24 cellular contexts compared by ENCODE assay signal in genomic region chr19:56554272-56554869, GRCh38. TPM values are rescaled to one million over a fixed set of nuclear protein-coding genes. Genes with fewer than 3 reads are reported as not detected.
DNase-seq lines count a peak whose midpoint lies in the region; ATAC-seq, FAIRE-seq and TF ChIP-seq lines count a peak whose summit lies in the region.
"Had no signal": no experiment of that assay in that cellular context is flagged by ENCODE, and none has a peak within 500 bp of the region (broad histone marks: within the 10 kb centered on the region; RNA-seq: fewer than 3 reads in every experiment).

No MANE protein-coding gene starts in this region.

- H3K27ac ChIP-seq in BLaER1, result no peak overlapping the region
- H3K27ac ChIP-seq in HUES48 (ENCODE audit: low read depth, low read length), result no peak overlapping the region
- H3K27ac ChIP-seq in H1 (ENCODE audit: low read depth, low read length), result no peak overlapping the region
- H3K27ac ChIP-seq in muscle layer of duodenum (ENCODE audit: low read length), result no peak overlapping the region
- H3K27ac ChIP-seq: HL-60, RWPE1, SK-N-MC had no signal

- TF ChIP-seq CTCF in H1 (IDR thresholded peaks at IDR 0.05; ENCODE audit: control extremely low read depth in 1 of 3, insufficient read depth in 1 of 3, low read depth in 1 of 3, low read length in 3 of 3), result no peak
- no peak for TF ChIP-seq CTCF in omental fat pad (IDR thresholded peaks at IDR 0.05)
- TF ChIP-seq CTCF in MCF 10A (IDR thresholded peaks at IDR 0.05; ENCODE audit: unreplicated experiment), result no peak

- H3K79me1 ChIP-seq in H1 (ENCODE audit: low read depth, low read length), result no peaks in the 10 kb centered on the region; the same call in 1 of the 2 replicates

- no peaks in the 10 kb centered on the region for H4K20me1 ChIP-seq in BLaER1
- H4K20me1 ChIP-seq in H1 (replicated peaks in 1 of 2; ENCODE audit: control insufficient read depth in 1 of 2, insufficient read depth in 2 of 2, low read length in 2 of 2), result no peaks in the 10 kb centered on the region

- H4K91ac ChIP-seq in H1 (replicated peaks; ENCODE audit: insufficient read length, low read length), result no peak overlapping the region

- no peak overlapping the region for H3K56ac ChIP-seq in H1 (replicated peaks; ENCODE audit: insufficient read length, low read depth, low read length)

- no peak overlapping the region for H3K23ac ChIP-seq in H1 (ENCODE audit: insufficient read length)

- H3K9ac ChIP-seq in BLaER1 (no peak overlapping the region), HUES48 (ENCODE audit: low read depth, low read length) (no peak overlapping the region), H1 (replicated peaks in 1 of 4; ENCODE audit: extremely low read depth in 1 of 4, low read depth in 3 of 4, low read length in 3 of 4) (no peak overlapping the region)

- H3K27me3 Mint-ChIP-seq in MCF 10A (ENCODE audit: insufficient read depth, unreplicated experiment), result no peaks in the 10 kb centered on the region

- no peak for TF ChIP-seq RAD21 in H1 (IDR thresholded peaks at IDR 0.05 in 1 of 2, conservative IDR thresholded peaks at IDR 0.05 in 1 of 2; ENCODE audit: low read depth in 2 of 2, low read length in 2 of 2)

- no peak overlapping the region for H3K18ac ChIP-seq in H1 (ENCODE audit: extremely low read depth, low read length)

- H3K27me3 ChIP-seq in BLaER1, result no peaks in the 10 kb centered on the region
- H3K27me3 ChIP-seq in HUES48 (ENCODE audit: control insufficient read depth, insufficient read depth, low read length), result no peaks in the 10 kb centered on the region
- H3K27me3 ChIP-seq in H1 (replicated peaks in 1 of 4; ENCODE audit: control insufficient read depth in 3 of 4, extremely low read depth in 1 of 4, insufficient read depth in 3 of 4, low read length in 3 of 4), result no peaks in the 10 kb centered on the region
- H3K27me3 ChIP-seq in muscle layer of duodenum (ENCODE audit: low read depth, low read length), result no peaks in the 10 kb centered on the region

- CTCF ChIA-PET in H1 (lab: Charles Lee; ENCODE audit: partially characterized antibody) (interaction anchor here (1.0 kb wide), 1 partner anchor 488 kb away, joined by 3 read pairs; no protein-coding TSS in a partner anchor), MCF 10A (lab: Yijun Ruan, JAX) (no interaction called here)

- ATAC-seq in HG03432 (IDR thresholded peaks at IDR 0.05; ENCODE audit: unreplicated experiment), result no peak
- no peak for ATAC-seq in omental fat pad (ENCODE audit: low FRiP score)

- H3K36me3 Mint-ChIP-seq in MCF 10A (ENCODE audit: insufficient read depth, unreplicated experiment), result peaks cover 7% of the 10 kb centered on the region

- H2BK5ac ChIP-seq in H1 (ENCODE audit: low read depth, low read length), result no peak overlapping the region

- no peak overlapping the region for H3K14ac ChIP-seq in H1 (ENCODE audit: insufficient read length)

- H4K5ac ChIP-seq in H1 (ENCODE audit: insufficient read length, low read depth, low read length), result no peak overlapping the region

- H3K9me3 Mint-ChIP-seq in MCF 10A (ENCODE audit: unreplicated experiment), result peaks cover 32% of the 10 kb centered on the region

- H3K4me3 ChIP-seq in BLaER1, result peak overlapping the region; percentile 35; the same call in 1 of the 2 replicates
- H3K4me3 ChIP-seq in HUES48 (ENCODE audit: low read depth, low read length), result peak overlapping the region; percentile 26; the same call in 1 of the 2 replicates
- H3K4me3 ChIP-seq in H1 (ENCODE audit: extremely low read depth in 1 of 4, insufficient read depth in 2 of 4, low read depth in 3 of 4, low read length in 4 of 4), result no peak overlapping the region
- H3K4me3 ChIP-seq in muscle layer of duodenum (ENCODE audit: low read depth in 1 of 2, low read length in 2 of 2), result peak overlapping the region; percentile 35 to 55
- H3K4me3 ChIP-seq: SK-N-MC had no signal

- WGBS in H1 (ENCODE audit: extremely low coverage in 1 of 2, insufficient coverage in 1 of 2, insufficient read length in 1 of 2, insufficient replicate concordance in 2 of 2, low coverage in 1 of 2, low lambda C conversion rate in 2 of 2, missing lambda C conversion rate in 1 of 2), 2 experiments, result 69% methylated on average over 6 of the region's 6 CpGs; no CpG with 5 or more reads in 1 of the 2 experiments

- no peak overlapping the region for H2BK15ac ChIP-seq in H1 (ENCODE audit: low read length)

- H3K4me1 ChIP-seq in BLaER1 (peaks cover 1% of the 10 kb centered on the region; the same call in 1 of the 2 replicates), HUES48 (ENCODE audit: control insufficient read depth, insufficient read depth, low read length) (no peaks in the 10 kb centered on the region), H1 (replicated peaks in 1 of 4; ENCODE audit: control insufficient read depth in 3 of 4, insufficient read depth in 4 of 4, low read length in 3 of 4) (no peaks in the 10 kb centered on the region), muscle layer of duodenum (ENCODE audit: control insufficient read depth in 1 of 2, insufficient read depth in 2 of 2, low read length in 2 of 2) (no peaks in the 10 kb centered on the region)

- no peak overlapping the region for H2BK12ac ChIP-seq in H1 (ENCODE audit: low read depth, low read length)

- H3K9me3 ChIP-seq in BLaER1 (peaks cover 95% of the 10 kb centered on the region), HUES48 (ENCODE audit: control insufficient read depth, insufficient read depth, low read length) (peaks cover 89% of the 10 kb centered on the region), H1 (ENCODE audit: insufficient read depth in 2 of 2, low read depth in 1 of 2, low read length in 1 of 2) (peaks cover 37 to 43% of the 10 kb centered on the region in 2 experiments), muscle layer of duodenum (ENCODE audit: control insufficient read depth in 1 of 2, low read length in 2 of 2) (peaks cover 69 to 87% of the 10 kb centered on the region in 2 donors)

- peaks cover 91% of the 10 kb centered on the region for H3K36me3 ChIP-seq in BLaER1
- H3K36me3 ChIP-seq in HUES48 (ENCODE audit: control insufficient read depth, insufficient read depth, low read length), result peaks cover 43% of the 10 kb centered on the region
- H3K36me3 ChIP-seq in H1 (ENCODE audit: control insufficient read depth in 2 of 4, insufficient read depth in 4 of 4, low read length in 3 of 4), result peaks cover 7 to 36% (median 23%) of the 10 kb centered on the region in 4 experiments; a peak in 6 of 8 replicates
- H3K36me3 ChIP-seq in muscle layer of duodenum (ENCODE audit: control insufficient read depth in 1 of 2, insufficient read depth in 2 of 2, low read length in 2 of 2), result peaks cover 28 to 81% of the 10 kb centered on the region in 2 donors

- no peaks in the 10 kb centered on the region for H3K4me1 Mint-ChIP-seq in MCF 10A (ENCODE audit: insufficient read depth, unreplicated experiment)
- H3K4me1 Mint-ChIP-seq: H9 had no signal

- H3K4ac ChIP-seq in H1 (replicated peaks; ENCODE audit: insufficient read length, low read depth, low read length), result no peak overlapping the region

- no peak overlapping the region for H3K4me3 Mint-ChIP-seq in MCF 10A (ENCODE audit: unreplicated experiment)
- H3K4me3 Mint-ChIP-seq: H9 had no signal

- no peak overlapping the region for H2BK20ac ChIP-seq in H1 (ENCODE audit: low read length)

- H3K23me2 ChIP-seq in H1 (ENCODE audit: low read depth, low read length), result no peaks in the 10 kb centered on the region

- H3K4me2 ChIP-seq in BLaER1, result no peak overlapping the region
- H3K4me2 ChIP-seq in H1 (ENCODE audit: insufficient read depth in 1 of 2, low read depth in 2 of 2, low read length in 2 of 2), result no peak overlapping the region

- POLR2A ChIA-PET in H1 (lab: Charles Lee; ENCODE audit: partially characterized antibody) (interaction anchor here (0.8 to 1.4 kb wide), 2 partner anchors 9 to 14 kb away, joined by 3 read pairs; no protein-coding TSS in a partner anchor), MCF 10A (lab: Yijun Ruan, JAX) (no interaction called here)

- intact Hi-C loops in MCF 10A (cut with micrococcal nuclease), result no loop called here

- H4K8ac ChIP-seq in H1 (ENCODE audit: extremely low read depth, insufficient read depth, low read length), result no peak overlapping the region

- BruUV-seq in MCF 10A (replicated peaks; lab: Mats Ljungman, UMichigan), result no TSS peak

- H2AFZ ChIP-seq in H1 (ENCODE audit: low read length), result no peak overlapping the region

- no peak overlapping the region for H3K27ac Mint-ChIP-seq in MCF 10A (ENCODE audit: low read depth, unreplicated experiment)
- H3K27ac Mint-ChIP-seq: H9 had no signal

- H2AK5ac ChIP-seq in H1 (ENCODE audit: low read depth, low read length), result no peak overlapping the region

- no peak overlapping the region for H2BK120ac ChIP-seq in H1 (replicated peaks; ENCODE audit: low read depth, low read length)

- DNase-seq in H1 (ENCODE audit: low read depth in 1 of 2, low spot score in 2 of 2) (no peak), omental fat pad (ENCODE audit: low spot score) (no peak), MCF 10A (ENCODE audit: unreplicated experiment) (no peak), NCI-H345 (lab: John Stamatoyannopoulos, UW) (no peak)
- DNase-seq: AML-193; GF-D8; H9; KBM-7; NCI-H1092 treated with DMSO at 0.1 percent for 48 hours; NCI-H146; NCI-H2029; NCI-H2227 treated with DMSO at 0.1 percent for 48 hours; NCI-H510A treated with DMSO at 0.1 percent for 48 hours; NCI-H748 treated with DMSO at 0.1 percent for 48 hours; NK-92 treated with Interleukin-12 subunit alpha and Interleukin-12 subunit beta, amount 100 ng/mL, for 24 hours; SHP77 treated with DMSO at 0.1 percent for 48 hours had no signal

- FAIRE-seq in H1 (lab: Jason Lieb, UNC), result no peak

- no peak for TF ChIP-seq POLR2A in H1 (IDR thresholded peaks at IDR 0.05; ENCODE audit: control extremely low read depth in 1 of 2, low read depth in 2 of 2, low read length in 2 of 2)

- H3K79me2 ChIP-seq in H1 (ENCODE audit: control insufficient read depth in 1 of 2, insufficient read depth in 2 of 2, low read length in 2 of 2), result no peaks in the 10 kb centered on the region

- no peak for TF ChIP-seq EP300 in H1 (IDR thresholded peaks at IDR 0.05; ENCODE audit: borderline replicate concordance in 1 of 2, low read depth in 2 of 2, low read length in 2 of 2)

RNA-seq across cellular contexts. Expression of gene ZNF470, which starts 12.9 kb away (rescaled TPM):
- total RNA-seq in H1 (2021; fragmentation: NEBNext Ultra II Directional; extraction: Animal tissue kit (Norgen Biotek cat#: 25700)), result 6.8 and 8.8 TPM in 2 replicates
- polyA plus RNA-seq in H1 (2011; rRNA removed), result 1.9 and 2.0 TPM in 2 replicates
- 2.8 TPM for polyA plus RNA-seq in H1 (2011; cell fraction: cytosol; rRNA removed)
- 6.7 TPM for polyA plus RNA-seq in H1 (2011; cell fraction: nucleus; rRNA removed)
- 4.8 to 7.2 TPM (median 6.1 TPM) in 4 replicates for polyA plus RNA-seq in H1 (2012, experiment 1 of 2)
- polyA plus RNA-seq in H1 (2012, experiment 2 of 2), result 0.49 TPM
- 7.4 TPM for polyA plus RNA-seq in H1 (2013, experiment 1 of 2)
- polyA plus RNA-seq in H1 (2013, experiment 2 of 2), result 6.4 TPM
- polyA minus RNA-seq in H1 (2011; rRNA and poly(A)+ RNA removed), result 3.8 and 6.8 TPM in 2 replicates
- 2.9 TPM for polyA minus RNA-seq in H1 (2011; cell fraction: cytosol; rRNA and poly(A)+ RNA removed)
- polyA minus RNA-seq in H1 (2011; cell fraction: nucleus; rRNA and poly(A)+ RNA removed), result 13.6 TPM
- total RNA-seq in omental fat pad (1 to 10 TPM; 2.0 to 3.0 (median 2.5) TPM), MCF 10A (2022) (not detected in 2 replicates)
- total RNA-seq: HT-29 had no signal

RNA-seq across cellular contexts. Expression of gene ZFP28, which starts 15.6 kb away (rescaled TPM):
- 4.5 and 5.2 TPM in 2 replicates for total RNA-seq in H1 (2021; fragmentation: NEBNext Ultra II Directional; extraction: Animal tissue kit (Norgen Biotek cat#: 25700))
- polyA plus RNA-seq in H1 (2011; rRNA removed), result 1.3 and 1.6 TPM in 2 replicates
- 2.1 TPM for polyA plus RNA-seq in H1 (2011; cell fraction: cytosol; rRNA removed)
- 3.4 TPM for polyA plus RNA-seq in H1 (2011; cell fraction: nucleus; rRNA removed)
- polyA plus RNA-seq in H1 (2012, experiment 1 of 2), result 2.2 to 3.7 TPM (median 3.2 TPM) in 4 replicates
- polyA plus RNA-seq in H1 (2012, experiment 2 of 2), result 0.20 TPM
- polyA plus RNA-seq in H1 (2013, experiment 1 of 2), result 5.3 TPM
- 5.7 TPM for polyA plus RNA-seq in H1 (2013, experiment 2 of 2)
- polyA minus RNA-seq in H1 (2011; rRNA and poly(A)+ RNA removed), result 6.2 and 6.7 TPM in 2 replicates
- polyA minus RNA-seq in H1 (2011; cell fraction: cytosol; rRNA and poly(A)+ RNA removed), result 2.8 TPM
- polyA minus RNA-seq in H1 (2011; cell fraction: nucleus; rRNA and poly(A)+ RNA removed), result 12.0 TPM
- total RNA-seq in omental fat pad (1 to 10 TPM; 4.9 to 9.2 (median 7.4) TPM), MCF 10A (2022) (not detected in 2 replicates)
- total RNA-seq: HT-29 had no signal

RNA-seq across cellular contexts. Expression of gene ZNF71, which starts 40.7 kb away (rescaled TPM):
- total RNA-seq in H1 (2021; fragmentation: NEBNext Ultra II Directional; extraction: Animal tissue kit (Norgen Biotek cat#: 25700)), result 8.1 and 8.2 TPM in 2 replicates
- 12.4 and 13.4 TPM in 2 replicates for polyA plus RNA-seq in H1 (2011; rRNA removed)
- 10.4 TPM for polyA plus RNA-seq in H1 (2011; cell fraction: cytosol; rRNA removed)
- 8.8 TPM for polyA plus RNA-seq in H1 (2011; cell fraction: nucleus; rRNA removed)
- 5.6 to 9.2 TPM (median 8.5 TPM) in 4 replicates for polyA plus RNA-seq in H1 (2012, experiment 1 of 2)
- polyA plus RNA-seq in H1 (2012, experiment 2 of 2), result 7.9 TPM
- 6.5 TPM for polyA plus RNA-seq in H1 (2013, experiment 1 of 2)
- polyA plus RNA-seq in H1 (2013, experiment 2 of 2), result 6.7 TPM
- 9.4 and 9.7 TPM in 2 replicates for polyA minus RNA-seq in H1 (2011; rRNA and poly(A)+ RNA removed)
- polyA minus RNA-seq in H1 (2011; cell fraction: cytosol; rRNA and poly(A)+ RNA removed), result 7.0 TPM
- polyA minus RNA-seq in H1 (2011; cell fraction: nucleus; rRNA and poly(A)+ RNA removed), result 16.4 TPM
- total RNA-seq in omental fat pad (10 to 100 TPM in 2 of 4 donors, 1 to 10 TPM in 2; 5.8 to 11.2 (median 9.6) TPM), MCF 10A (2022) (4.0 and 5.9 TPM in 2 replicates)
- total RNA-seq: HT-29 had no signal

RNA-seq across cellular contexts. Expression of gene ZNF471, which starts 46.7 kb away (rescaled TPM):
- 0.42 and 0.74 TPM in 2 replicates for total RNA-seq in H1 (2021; fragmentation: NEBNext Ultra II Directional; extraction: Animal tissue kit (Norgen Biotek cat#: 25700))
- 0.46 and 0.73 TPM in 2 replicates for polyA plus RNA-seq in H1 (2011; rRNA removed)
- polyA plus RNA-seq in H1 (2011; cell fraction: cytosol; rRNA removed), result 0.98 TPM
- polyA plus RNA-seq in H1 (2011; cell fraction: nucleus; rRNA removed), result 1.1 TPM
- 0.67 to 2.0 TPM (median 1.0 TPM) in 4 replicates for polyA plus RNA-seq in H1 (2012, experiment 1 of 2)
- polyA plus RNA-seq in H1 (2012, experiment 2 of 2), result not detected
- polyA plus RNA-seq in H1 (2013, experiment 1 of 2), result 1.1 TPM
- 1.1 TPM for polyA plus RNA-seq in H1 (2013, experiment 2 of 2)
- polyA minus RNA-seq in H1 (2011; rRNA and poly(A)+ RNA removed), result 1.3 and 2.1 TPM in 2 replicates
- 0.51 TPM for polyA minus RNA-seq in H1 (2011; cell fraction: cytosol; rRNA and poly(A)+ RNA removed)
- 4.5 TPM for polyA minus RNA-seq in H1 (2011; cell fraction: nucleus; rRNA and poly(A)+ RNA removed)
- 1 to 10 TPM; 1.9 to 6.0 (median 5.2) TPM for total RNA-seq in omental fat pad
- not detected in 2 replicates for total RNA-seq in MCF 10A (2022)
- total RNA-seq: H9, HT-29 had no signal

Comparison
In these comparisons a context has a peak if more than half of its experiments do, and no peak if none do; other contexts are left out.
1. H3K4me3 ChIP-seq: peak in BLaER1 (single experiment), HUES48 (single experiment) and muscle layer of duodenum (2 of 2); none in H1 (0 of 4).